21 cellular contexts compared by ENCODE assay signal in genomic region chr16:56549744-56550385, GRCh38. TPM values are rescaled to one million over a fixed set of nuclear protein-coding genes. Genes with fewer than 3 reads are reported as not detected.
DNase-seq lines count a peak whose midpoint lies in the region; ATAC-seq, FAIRE-seq and TF ChIP-seq lines count a peak whose summit lies in the region.
"Had no signal": no experiment of that assay in that cellular context is flagged by ENCODE, and none has a peak within 500 bp of the region (broad histone marks: within the 10 kb centered on the region; RNA-seq: fewer than 3 reads in every experiment).

No MANE protein-coding gene starts in this region.

- TF ChIP-seq EP300 in HepG2 (IDR thresholded peaks at IDR 0.05; ENCODE audit: low read depth in 2 of 2, low read length in 2 of 2) (no peak), HepG2 (CRISPR knock-in tag; IDR thresholded peaks at IDR 0.05; ENCODE audit: borderline replicate concordance) (no peak), tibial nerve (IDR thresholded peaks at IDR 0.05) (no peak)

- no peaks in the 10 kb centered on the region for H3K36me3 Mint-ChIP-seq in activated T-helper 17 cell treated with anti-CD3 and anti-CD28 coated beads, Interleukin-2, amount 50 U/mL, for 72 hours (ENCODE audit: low read depth)
- H3K36me3 Mint-ChIP-seq: naive B cell, type B pancreatic cell had no signal

- H3K9me3 Mint-ChIP-seq in activated T-helper 17 cell treated with anti-CD3 and anti-CD28 coated beads, Interleukin-2, amount 50 U/mL, for 72 hours, result no peaks in the 10 kb centered on the region
- H3K9me3 Mint-ChIP-seq: activated CD4-positive, alpha-beta T cell treated with anti-CD3 and anti-CD28 coated beads, Interleukin-2, amount 10 ng/mL, durations not matched to agents 7 days and 5 days; naive B cell; type B pancreatic cell had no signal

- H3K36me3 ChIP-seq in HepG2 (replicated peaks in 1 of 2; ENCODE audit: control insufficient read depth in 1 of 2, insufficient read depth in 2 of 2, low read length in 2 of 2), result no peaks in the 10 kb centered on the region
- no peaks in the 10 kb centered on the region for H3K36me3 ChIP-seq in right lobe of liver
- H3K36me3 ChIP-seq in tibial nerve, result no peaks in the 10 kb centered on the region
- H3K36me3 ChIP-seq: prostate gland had no signal

- H3K4me3 ChIP-seq in HepG2 (replicated peaks in 1 of 3; ENCODE audit: insufficient read depth in 1 of 3, low read depth in 2 of 3, low read length in 3 of 3) (no peak overlapping the region), right lobe of liver (no peak overlapping the region), tibial nerve (no peak overlapping the region), coronary artery (no peak overlapping the region)
- H3K4me3 ChIP-seq: prostate gland had no signal

- H4K20me1 ChIP-seq in HepG2 (ENCODE audit: insufficient read depth, low read length), result no peaks in the 10 kb centered on the region

- DNase-seq in HepG2 (ENCODE audit: low spot score), result no peak
- no peak for DNase-seq in right lobe of liver
- peak; percentile 54 to 73 for DNase-seq in foreskin keratinocyte
- DNase-seq in tibial nerve (ENCODE audit: low spot score in 2 of 2), result no peak
- DNase-seq in occipital lobe (lab: John Stamatoyannopoulos, UW), result no peak
- DNase-seq in coronary artery (ENCODE audit: low spot score), result no peak
- no peak for DNase-seq in retina
- DNase-seq: activated CD4-positive, alpha-beta T cell treated with anti-CD3 and anti-CD28 coated beads, Interleukin-2, amount 10 ng/mL, durations not matched to agents 7 days and 5 days; activated gamma-delta T cell; AML-193; central memory CD4-positive, alpha-beta T cell; Kasumi-1; kidney glomerular epithelial cell; naive B cell; NCI-H446; SHP77 had no signal

- H3K4me1 Mint-ChIP-seq in activated T-helper 17 cell treated with anti-CD3 and anti-CD28 coated beads, Interleukin-2, amount 50 U/mL, for 72 hours, result peaks cover 12% of the 10 kb centered on the region

- ATAC-seq in HepG2, result no peak
- ATAC-seq in right lobe of liver, result no peak
- peak; percentile 93 for ATAC-seq in activated T-helper 17 cell treated with anti-CD3 and anti-CD28 coated beads, Interleukin-2, amount 50 U/mL, for 72 hours (replicated peaks)
- ATAC-seq in foreskin keratinocyte, result peak; percentile 56

- peaks cover 20% of the 10 kb centered on the region for H3K27me3 Mint-ChIP-seq in activated T-helper 17 cell treated with anti-CD3 and anti-CD28 coated beads, Interleukin-2, amount 50 U/mL, for 72 hours

- no peak overlapping the region for H2AFZ ChIP-seq in HepG2 (ENCODE audit: low read length)

- TF ChIP-seq CTCF in HepG2 (CRISPR knock-in tag; IDR thresholded peaks at IDR 0.05) (no peak), right lobe of liver (IDR thresholded peaks at IDR 0.05) (no peak), foreskin keratinocyte (conservative IDR thresholded peaks at IDR 0.05) (no peak), tibial nerve (IDR thresholded peaks at IDR 0.05) (no peak), coronary artery (IDR thresholded peaks at IDR 0.05) (no peak)

- CTCF ChIA-PET in HepG2 (lab: Yijun Ruan, JAX; ENCODE audit: low intra/inter-chr PET ratio, low total read pairs), result no interaction called here

- no peak overlapping the region for H3K27ac Mint-ChIP-seq in activated T-helper 17 cell treated with anti-CD3 and anti-CD28 coated beads, Interleukin-2, amount 50 U/mL, for 72 hours
- H3K27ac Mint-ChIP-seq: activated CD4-positive, alpha-beta T cell treated with anti-CD3 and anti-CD28 coated beads, Interleukin-2, amount 10 ng/mL, durations not matched to agents 7 days and 5 days; naive B cell; type B pancreatic cell had no signal

- H3K9me3 ChIP-seq in HepG2 (ENCODE audit: low read length), result no peaks in the 10 kb centered on the region
- no peaks in the 10 kb centered on the region for H3K9me3 ChIP-seq in right lobe of liver
- H3K9me3 ChIP-seq in tibial nerve, result no peaks in the 10 kb centered on the region
- H3K9me3 ChIP-seq: prostate gland had no signal

- no peak for FAIRE-seq in HepG2 (lab: Jason Lieb, UNC)
- FAIRE-seq: endometrium had no signal

- intact Hi-C loops in HepG2 (cut with micrococcal nuclease; ENCODE audit: unreplicated experiment) (no loop called here), right lobe of liver (cut with DNase I) (no loop called here)

- H3K27me3 ChIP-seq in HepG2 (ENCODE audit: control insufficient read depth in 1 of 2, insufficient read depth in 2 of 2, low read length in 2 of 2) (peaks cover 0 to 19% of the 10 kb centered on the region in 2 experiments; a peak in 3 of 5 replicates), right lobe of liver (no peaks in the 10 kb centered on the region), foreskin keratinocyte (no peaks in the 10 kb centered on the region), tibial nerve (no peaks in the 10 kb centered on the region)

- H3K4me2 ChIP-seq in HepG2 (ENCODE audit: low read depth, low read length), result no peak overlapping the region

- in situ Hi-C loops in HepG2 (cut with HindIII; ENCODE audit: extremely low pct_ligation_motif_present, low pct_unique_long_range_greater_than_20kb), result no loop called here

- H3K4me1 ChIP-seq in HepG2 (ENCODE audit: insufficient read depth, low read length) (peaks cover 76% of the 10 kb centered on the region), right lobe of liver (peaks cover 0 to 21% (median 8%) of the 10 kb centered on the region in 4 donors), foreskin keratinocyte (peaks cover 21% of the 10 kb centered on the region), tibial nerve (peaks cover 0 to 40% (median 32%) of the 10 kb centered on the region in 4 donors)

- H3K27ac ChIP-seq in HepG2 (ENCODE audit: extremely low read length, insufficient read depth, low read length) (no peak overlapping the region), right lobe of liver (no peak overlapping the region), foreskin keratinocyte (no peak overlapping the region), tibial nerve (peak overlapping the region in 3 of 4 donors; percentile 73 to 98 (median 93)), coronary artery (no peak overlapping the region)
- H3K27ac ChIP-seq: prostate gland had no signal

- POLR2A ChIA-PET in HepG2 (lab: Yijun Ruan, JAX), result interaction anchor here (0.5 kb wide), 1 partner anchor 75 kb away, joined by 3 read pairs; no protein-coding TSS in a partner anchor

- BruUV-seq in HepG2 (replicated peaks; lab: Mats Ljungman, UMichigan), result no TSS peak

- no peak for TF ChIP-seq POLR2A in HepG2 (IDR thresholded peaks at IDR 0.05; ENCODE audit: insufficient read depth in 1 of 2, low read depth in 2 of 2, low read length in 2 of 2)
- no peak for TF ChIP-seq POLR2A in right lobe of liver (IDR thresholded peaks at IDR 0.05)
- TF ChIP-seq POLR2A in tibial nerve (IDR thresholded peaks at IDR 0.05), result no peak

- TF ChIP-seq RAD21 in HepG2 (CRISPR knock-in tag; IDR thresholded peaks at IDR 0.05), result no peak

- H3K4me3 Mint-ChIP-seq in activated T-helper 17 cell treated with anti-CD3 and anti-CD28 coated beads, Interleukin-2, amount 50 U/mL, for 72 hours, result no peak overlapping the region
- H3K4me3 Mint-ChIP-seq: activated CD4-positive, alpha-beta T cell treated with anti-CD3 and anti-CD28 coated beads, Interleukin-2, amount 10 ng/mL, durations not matched to agents 7 days and 5 days; naive B cell; type B pancreatic cell had no signal

- H3K79me2 ChIP-seq in HepG2 (ENCODE audit: insufficient read depth, low read length), result no peaks in the 10 kb centered on the region

- 60% methylated on average over 5 of the region's 5 CpGs for WGBS in HepG2 (ENCODE audit: low lambda C conversion rate)
- WGBS in right lobe of liver (ENCODE audit: insufficient coverage, low coverage, low lambda C conversion rate, missing lambda C conversion rate), result 88% methylated on average over 5 of the region's 5 CpGs
- WGBS in tibial nerve, 2 donors, result 86 to 89% methylated on average over 5 of the region's 5 CpGs

- H3K9ac ChIP-seq in HepG2 (ENCODE audit: insufficient read depth, low read depth, low read length), result no peak overlapping the region

RNA-seq across cellular contexts. Expression of gene MT4, which starts 15.0 kb away (rescaled TPM):
- not detected in 2 replicates for total RNA-seq in HepG2 (2016; rRNA removed; fragmentation: Illumina TruSeq; extraction: Trizol)
- not detected in 2 replicates for total RNA-seq in HepG2 (2016; cell fraction: cytosol; rRNA removed; fragmentation: Illumina TruSeq; extraction: Trizol; ENCODE audit: low read depth)
- total RNA-seq in HepG2 (2016; cell fraction: insoluble cytoplasmic fraction; rRNA removed; fragmentation: Illumina TruSeq; extraction: Trizol), result not detected in 2 replicates
- not detected in 2 replicates for total RNA-seq in HepG2 (2016; cell fraction: membrane; rRNA removed; fragmentation: Illumina TruSeq; extraction: Trizol)
- total RNA-seq in HepG2 (2016; cell fraction: nucleus; rRNA removed; fragmentation: Illumina TruSeq; extraction: Trizol), result not detected in 2 replicates
- not detected in 2 replicates for polyA plus RNA-seq in HepG2 (2011; rRNA removed)
- polyA plus RNA-seq in HepG2 (2011; cell fraction: cytosol; rRNA removed), result not detected in 2 replicates
- not detected in 2 replicates for polyA plus RNA-seq in HepG2 (2011; cell fraction: nucleus; rRNA removed)
- polyA plus RNA-seq in HepG2 (2012), result not detected in 2 replicates
- polyA plus RNA-seq in HepG2 (2016; cell fraction: cytosol; fragmentation: Illumina TruSeq; extraction: Trizol; ENCODE audit: low read depth), result not detected in 2 replicates
- polyA plus RNA-seq in HepG2 (2016; cell fraction: insoluble cytoplasmic fraction; fragmentation: Illumina TruSeq; extraction: Trizol; ENCODE audit: low read depth), result not detected in 2 replicates
- not detected in 2 replicates for polyA plus RNA-seq in HepG2 (2016; cell fraction: membrane; fragmentation: Illumina TruSeq; extraction: Trizol; ENCODE audit: low read depth)
- not detected in 2 replicates for polyA plus RNA-seq in HepG2 (2016; cell fraction: nucleus; fragmentation: Illumina TruSeq; extraction: Trizol; ENCODE audit: insufficient read depth, low read depth)
- not detected in 2 replicates for polyA minus RNA-seq in HepG2 (2011; rRNA and poly(A)+ RNA removed; ENCODE audit: low replicate concordance)
- not detected in 2 replicates for polyA minus RNA-seq in HepG2 (2011; cell fraction: cytosol; rRNA and poly(A)+ RNA removed)
- polyA minus RNA-seq in HepG2 (2011; cell fraction: nucleus; rRNA and poly(A)+ RNA removed), result not detected in 2 replicates
- not detected for total RNA-seq in right lobe of liver
- total RNA-seq in activated T-helper 17 cell treated with anti-CD3 and anti-CD28 coated beads, Interleukin-2, amount 50 U/mL, for 72 hours, result not detected
- total RNA-seq in foreskin keratinocyte, result not detected in 2 replicates
- not detected in 2 replicates for polyA plus RNA-seq in foreskin keratinocyte
- not detected for total RNA-seq in tibial nerve
- not detected for total RNA-seq in occipital lobe
- total RNA-seq: activated CD4-positive, alpha-beta T cell treated with anti-CD3 and anti-CD28 coated beads, Interleukin-2, amount 10 ng/mL, durations not matched to agents 7 days and 5 days; prostate gland; T-helper 2 cell treated with Interferon-gamma antibody and Interleukin-4, amounts not matched to agents 100 ng/mL and 5 ng/mL, for 36 hours had no signal

RNA-seq across cellular contexts. Expression of gene BBS2, which starts 30.0 kb away (rescaled TPM):
- total RNA-seq in HepG2 (2016; rRNA removed; fragmentation: Illumina TruSeq; extraction: Trizol), result 59.7 and 63.5 TPM in 2 replicates
- total RNA-seq in HepG2 (2016; cell fraction: cytosol; rRNA removed; fragmentation: Illumina TruSeq; extraction: Trizol; ENCODE audit: low read depth), result 11.6 and 13.5 TPM in 2 replicates
- 58.4 and 59.3 TPM in 2 replicates for total RNA-seq in HepG2 (2016; cell fraction: insoluble cytoplasmic fraction; rRNA removed; fragmentation: Illumina TruSeq; extraction: Trizol)
- total RNA-seq in HepG2 (2016; cell fraction: membrane; rRNA removed; fragmentation: Illumina TruSeq; extraction: Trizol), result 13.6 and 15.7 TPM in 2 replicates
- 42.3 and 45.1 TPM in 2 replicates for total RNA-seq in HepG2 (2016; cell fraction: nucleus; rRNA removed; fragmentation: Illumina TruSeq; extraction: Trizol)
- polyA plus RNA-seq in HepG2 (2011; rRNA removed), result 58.2 and 68.3 TPM in 2 replicates
- 25.1 and 27.0 TPM in 2 replicates for polyA plus RNA-seq in HepG2 (2011; cell fraction: cytosol; rRNA removed)
- 95.3 and 104 TPM in 2 replicates for polyA plus RNA-seq in HepG2 (2011; cell fraction: nucleus; rRNA removed)
- 30.0 and 44.8 TPM in 2 replicates for polyA plus RNA-seq in HepG2 (2012)
- 2.8 and 2.9 TPM in 2 replicates for polyA plus RNA-seq in HepG2 (2016; cell fraction: cytosol; fragmentation: Illumina TruSeq; extraction: Trizol; ENCODE audit: low read depth)
- 44.4 and 54.3 TPM in 2 replicates for polyA plus RNA-seq in HepG2 (2016; cell fraction: insoluble cytoplasmic fraction; fragmentation: Illumina TruSeq; extraction: Trizol; ENCODE audit: low read depth)
- 3.6 and 5.8 TPM in 2 replicates for polyA plus RNA-seq in HepG2 (2016; cell fraction: membrane; fragmentation: Illumina TruSeq; extraction: Trizol; ENCODE audit: low read depth)
- polyA plus RNA-seq in HepG2 (2016; cell fraction: nucleus; fragmentation: Illumina TruSeq; extraction: Trizol; ENCODE audit: insufficient read depth, low read depth), result 51.0 and 65.6 TPM in 2 replicates
- 43.0 and 46.6 TPM in 2 replicates for polyA minus RNA-seq in HepG2 (2011; rRNA and poly(A)+ RNA removed; ENCODE audit: low replicate concordance)
- 29.7 and 39.9 TPM in 2 replicates for polyA minus RNA-seq in HepG2 (2011; cell fraction: cytosol; rRNA and poly(A)+ RNA removed)
- polyA minus RNA-seq in HepG2 (2011; cell fraction: nucleus; rRNA and poly(A)+ RNA removed), result 56.1 and 67.9 TPM in 2 replicates
- 10 to 100 TPM in 4 of 6 experiments, 1 to 10 TPM in 2; 5.6 to 18.4 (median 10.5) TPM for total RNA-seq in right lobe of liver
- 10 to 100 TPM; 18.8 to 23.2 TPM for total RNA-seq in activated T-helper 17 cell treated with anti-CD3 and anti-CD28 coated beads, Interleukin-2, amount 50 U/mL, for 72 hours
- 53.4 and 57.8 TPM in 2 replicates for total RNA-seq in foreskin keratinocyte
- polyA plus RNA-seq in foreskin keratinocyte, result 22.9 and 25.4 TPM in 2 replicates
- 100 to 1,000 TPM in 3 of 4 donors, 10 to 100 TPM in 1; 79.8 to 144 (median 120) TPM for total RNA-seq in tibial nerve
- total RNA-seq in occipital lobe, result 124 TPM

RNA-seq across cellular contexts. Expression of gene MT3, which starts 39.5 kb away (rescaled TPM):
- not detected in 2 replicates for total RNA-seq in HepG2 (2016; rRNA removed; fragmentation: Illumina TruSeq; extraction: Trizol)
- not detected in 2 replicates for total RNA-seq in HepG2 (2016; cell fraction: cytosol; rRNA removed; fragmentation: Illumina TruSeq; extraction: Trizol; ENCODE audit: low read depth)
- total RNA-seq in HepG2 (2016; cell fraction: insoluble cytoplasmic fraction; rRNA removed; fragmentation: Illumina TruSeq; extraction: Trizol), result not detected in 2 replicates
- total RNA-seq in HepG2 (2016; cell fraction: membrane; rRNA removed; fragmentation: Illumina TruSeq; extraction: Trizol), result not detected in 2 replicates
- not detected in 2 replicates for total RNA-seq in HepG2 (2016; cell fraction: nucleus; rRNA removed; fragmentation: Illumina TruSeq; extraction: Trizol)
- not detected in 2 replicates for polyA plus RNA-seq in HepG2 (2011; rRNA removed)
- not detected in 2 replicates for polyA plus RNA-seq in HepG2 (2011; cell fraction: cytosol; rRNA removed)
- polyA plus RNA-seq in HepG2 (2011; cell fraction: nucleus; rRNA removed), result not detected in 2 replicates
- polyA plus RNA-seq in HepG2 (2012), result not detected in 2 replicates
- not detected in 2 replicates for polyA plus RNA-seq in HepG2 (2016; cell fraction: cytosol; fragmentation: Illumina TruSeq; extraction: Trizol; ENCODE audit: low read depth)
- polyA plus RNA-seq in HepG2 (2016; cell fraction: insoluble cytoplasmic fraction; fragmentation: Illumina TruSeq; extraction: Trizol; ENCODE audit: low read depth), result not detected in 2 replicates
- not detected in 2 replicates for polyA plus RNA-seq in HepG2 (2016; cell fraction: membrane; fragmentation: Illumina TruSeq; extraction: Trizol; ENCODE audit: low read depth)
- not detected in 2 replicates for polyA plus RNA-seq in HepG2 (2016; cell fraction: nucleus; fragmentation: Illumina TruSeq; extraction: Trizol; ENCODE audit: insufficient read depth, low read depth)
- not detected in 2 replicates for polyA minus RNA-seq in HepG2 (2011; rRNA and poly(A)+ RNA removed; ENCODE audit: low replicate concordance)
- polyA minus RNA-seq in HepG2 (2011; cell fraction: cytosol; rRNA and poly(A)+ RNA removed), result not detected in 2 replicates
- not detected in 2 replicates for polyA minus RNA-seq in HepG2 (2011; cell fraction: nucleus; rRNA and poly(A)+ RNA removed)
- total RNA-seq in right lobe of liver, result under 1 TPM in 1 of 6 experiments, not detected in 5; 0.62 TPM
- total RNA-seq in activated T-helper 17 cell treated with anti-CD3 and anti-CD28 coated beads, Interleukin-2, amount 50 U/mL, for 72 hours, result 10 to 100 TPM in 1 of 2 donors, 1 to 10 TPM in 1; 3.0 to 73.8 TPM
- not detected in 2 replicates for total RNA-seq in foreskin keratinocyte
- polyA plus RNA-seq in foreskin keratinocyte, result not detected in 2 replicates
- total RNA-seq in tibial nerve, result 100 to 1,000 TPM in 3 of 4 donors, 10 to 100 TPM in 1; 92.4 to 291 (median 156) TPM
- 8.6 TPM for total RNA-seq in occipital lobe

RNA-seq across cellular contexts. Expression of gene MT2A, which starts 58.5 kb away (rescaled TPM):
- total RNA-seq in HepG2 (2016; rRNA removed; fragmentation: Illumina TruSeq; extraction: Trizol) (371 and 409 TPM in 2 replicates), right lobe of liver (1,000 to 10,000 TPM in 5 of 6 experiments, 100 to 1,000 TPM in 1; 946 to 4,033 (median 2,228) TPM), foreskin keratinocyte (4,420 and 5,254 TPM in 2 replicates), tibial nerve (100 to 1,000 TPM; 154 to 612 (median 354) TPM), occipital lobe (2.3 TPM)
- total RNA-seq in HepG2 (2016; cell fraction: cytosol; rRNA removed; fragmentation: Illumina TruSeq; extraction: Trizol; ENCODE audit: low read depth), result 157 and 189 TPM in 2 replicates
- total RNA-seq in HepG2 (2016; cell fraction: insoluble cytoplasmic fraction; rRNA removed; fragmentation: Illumina TruSeq; extraction: Trizol), result 352 and 408 TPM in 2 replicates
- 229 and 245 TPM in 2 replicates for total RNA-seq in HepG2 (2016; cell fraction: membrane; rRNA removed; fragmentation: Illumina TruSeq; extraction: Trizol)
- 163 and 193 TPM in 2 replicates for total RNA-seq in HepG2 (2016; cell fraction: nucleus; rRNA removed; fragmentation: Illumina TruSeq; extraction: Trizol)
- polyA plus RNA-seq in HepG2 (2011; rRNA removed) (115 and 135 TPM in 2 replicates), foreskin keratinocyte (5,670 and 6,844 TPM in 2 replicates)
- 73.7 and 154 TPM in 2 replicates for polyA plus RNA-seq in HepG2 (2011; cell fraction: cytosol; rRNA removed)
- 59.7 and 92.9 TPM in 2 replicates for polyA plus RNA-seq in HepG2 (2011; cell fraction: nucleus; rRNA removed)
- polyA plus RNA-seq in HepG2 (2012), result 238 and 414 TPM in 2 replicates
- polyA plus RNA-seq in HepG2 (2016; cell fraction: cytosol; fragmentation: Illumina TruSeq; extraction: Trizol; ENCODE audit: low read depth), result 372 and 462 TPM in 2 replicates
- 827 and 1,007 TPM in 2 replicates for polyA plus RNA-seq in HepG2 (2016; cell fraction: insoluble cytoplasmic fraction; fragmentation: Illumina TruSeq; extraction: Trizol; ENCODE audit: low read depth)
- polyA plus RNA-seq in HepG2 (2016; cell fraction: membrane; fragmentation: Illumina TruSeq; extraction: Trizol; ENCODE audit: low read depth), result 520 and 590 TPM in 2 replicates
- polyA plus RNA-seq in HepG2 (2016; cell fraction: nucleus; fragmentation: Illumina TruSeq; extraction: Trizol; ENCODE audit: insufficient read depth, low read depth), result 496 and 540 TPM in 2 replicates
- polyA minus RNA-seq in HepG2 (2011; rRNA and poly(A)+ RNA removed; ENCODE audit: low replicate concordance), result 32.0 and 145 TPM in 2 replicates
- 123 and 174 TPM in 2 replicates for polyA minus RNA-seq in HepG2 (2011; cell fraction: cytosol; rRNA and poly(A)+ RNA removed)
- polyA minus RNA-seq in HepG2 (2011; cell fraction: nucleus; rRNA and poly(A)+ RNA removed), result 12.1 and 19.8 TPM in 2 replicates
- 100 to 1,000 TPM in 1 of 2 donors, 10 to 100 TPM in 1; 25.6 to 114 TPM for total RNA-seq in activated T-helper 17 cell treated with anti-CD3 and anti-CD28 coated beads, Interleukin-2, amount 50 U/mL, for 72 hours

Comparison
In these comparisons a context has a peak if more than half of its experiments do, and no peak if none do; other contexts are left out.
1. ATAC-seq: peak in activated T-helper 17 cell treated with anti-CD3 and anti-CD28 coated beads, Interleukin-2, amount 50 U/mL, for 72 hours (single experiment) and foreskin keratinocyte (single experiment); none in HepG2 (single experiment) and right lobe of liver (0 of 4).
2. DNase-seq: peak in foreskin keratinocyte (2 of 2); none in HepG2 (single experiment), right lobe of liver (0 of 3), tibial nerve (0 of 2), occipital lobe (single experiment), coronary artery (single experiment) and retina (single experiment).
3. H3K27ac ChIP-seq: peak in tibial nerve (3 of 4); none in HepG2 (single experiment), right lobe of liver (0 of 3), foreskin keratinocyte (single experiment) and coronary artery (0 of 2).